19 cellular contexts compared by ENCODE assay signal in the genomic region with DNA sequence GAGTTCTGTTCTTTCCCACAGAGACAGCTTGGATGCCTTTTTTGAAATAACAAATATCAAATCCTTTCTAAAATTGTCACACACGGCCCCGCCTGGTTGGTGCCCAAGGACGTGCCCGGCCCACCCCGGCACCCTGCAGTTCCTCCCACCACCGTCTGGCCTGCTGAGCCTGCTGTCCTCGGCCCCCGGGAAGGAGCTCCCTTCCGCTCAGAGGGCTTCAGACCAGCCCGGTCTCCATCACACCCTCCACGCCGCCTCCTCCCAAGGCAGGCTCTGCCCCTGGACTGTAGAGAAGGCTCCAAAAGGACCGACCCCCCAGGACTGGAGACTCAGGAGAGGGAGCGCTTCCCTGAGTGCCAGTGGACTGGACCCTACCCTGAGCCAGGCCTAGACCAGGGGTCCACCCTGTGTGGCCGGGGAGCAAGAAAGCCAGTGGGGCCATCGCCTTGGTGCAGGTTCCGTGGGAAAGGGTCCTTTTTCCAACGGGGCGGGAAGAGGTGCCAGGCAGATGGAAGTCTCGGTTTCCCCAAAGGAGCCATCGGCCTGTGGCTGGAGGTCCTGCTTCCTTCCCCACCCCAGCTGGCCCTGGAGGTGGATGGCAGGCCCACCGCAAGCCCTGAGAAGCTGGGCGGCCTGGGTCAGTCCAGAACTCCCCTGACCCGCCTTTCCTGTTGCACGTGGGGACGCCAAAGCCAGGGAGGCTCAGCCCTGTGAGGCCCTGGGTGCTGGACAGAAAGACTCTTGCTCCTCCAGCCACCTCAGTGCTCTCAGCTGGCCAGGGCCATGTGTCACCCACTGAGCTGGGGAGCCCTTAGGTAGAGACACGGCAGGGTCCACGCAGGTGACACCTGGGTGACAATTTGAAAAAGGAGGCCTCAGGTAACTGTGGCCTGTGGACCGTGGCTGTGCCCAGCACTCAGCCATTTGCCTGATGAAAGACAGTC.
DNase-seq lines count a peak whose midpoint lies in the region; ATAC-seq and TF ChIP-seq lines count a peak whose summit lies in the region.
"Had no signal": no experiment of that assay in that cellular context is flagged by ENCODE, and none has a peak within 500 bp of the region (broad histone marks: within the 10 kb centered on the region; RNA-seq: fewer than 3 reads in every experiment).

No MANE protein-coding gene starts in this region.

- no peak overlapping the region for H3K4me3 Mint-ChIP-seq in chondrocyte (ENCODE audit: unreplicated experiment)
- H3K4me3 Mint-ChIP-seq: activated CD4-positive, alpha-beta T cell treated with anti-CD3 and anti-CD28 coated beads, Interleukin-2, amount 10 ng/mL, durations not matched to agents 24 days and 14 days; activated naive CD8-positive, alpha-beta T cell; activated T-cell treated with anti-CD3 and anti-CD28 coated beads, Interleukin-2, amount 50 U/mL, for 24 hours had no signal

- H3K4me1 Mint-ChIP-seq in chondrocyte (ENCODE audit: low read depth), result peaks cover 4% of the 10 kb centered on the region

- H3K4me1 ChIP-seq in right cardiac atrium (ENCODE audit: control insufficient read depth, insufficient read depth, low read length), result peaks cover 17% of the 10 kb centered on the region
- peaks cover 53 to 82% (median 68%) of the 10 kb centered on the region in 4 donors for H3K4me1 ChIP-seq in stomach
- H3K4me1 ChIP-seq: parathyroid adenoma had no signal

- intact Hi-C loops in right cardiac atrium (cut with DNase I), result loop anchor here in 1 of 4 donors (10.0 kb wide), 1 partner anchor 68 kb away; a partner anchor contains a TSS
- intact Hi-C loops in stomach (cut with DNase I; ENCODE audit: low total_unique reads), result loop anchor here (10.0 kb wide), 1 partner anchor 68 kb away; a partner anchor contains a TSS

- H3K36me3 Mint-ChIP-seq in chondrocyte (ENCODE audit: low read depth), result no peaks in the 10 kb centered on the region
- H3K36me3 Mint-ChIP-seq: activated naive CD8-positive, alpha-beta T cell had no signal

- 87% methylated on average over 29 of the region's 29 CpGs for WGBS in right cardiac atrium
- 85 to 97% (median 91%) methylated on average over 27 to 29 of the region's 29 CpGs for WGBS in stomach, 5 donors

- TF ChIP-seq POLR2A in stomach (IDR thresholded peaks at IDR 0.05), result no peak

- H3K36me3 ChIP-seq in stomach, result no peaks in the 10 kb centered on the region
- H3K36me3 ChIP-seq: breast epithelium had no signal

- H3K27ac Mint-ChIP-seq in chondrocyte (ENCODE audit: unreplicated experiment), result no peak overlapping the region
- H3K27ac Mint-ChIP-seq: activated CD4-positive, alpha-beta T cell treated with anti-CD3 and anti-CD28 coated beads, Interleukin-2, amount 10 ng/mL, durations not matched to agents 24 days and 14 days; activated naive CD8-positive, alpha-beta T cell; activated T-cell treated with anti-CD3 and anti-CD28 coated beads, Interleukin-2, amount 50 U/mL, for 24 hours had no signal

- DNase-seq in chondrocyte (ENCODE audit: low spot score), result peak; percentile 88
- peak in 2 of 3 donors; percentile 61 to 62 for DNase-seq in right cardiac atrium
- DNase-seq in stomach, result no peak
- DNase-seq in superior temporal gyrus (ENCODE audit: extremely low spot score), result no peak
- DNase-seq in SHP77 treated with DMSO at 0.1 percent for 48 hours (lab: John Stamatoyannopoulos, UW), result no peak
- DNase-seq in HUDEP-2 (lab: John Stamatoyannopoulos, UW; ENCODE audit: unreplicated experiment in 76 of 76), result no peak
- DNase-seq: activated CD4-positive, alpha-beta T cell treated with anti-CD3 and anti-CD28 coated beads, Interleukin-2, amount 10 ng/mL, durations not matched to agents 24 days and 14 days; activated T-cell treated with anti-CD3 and anti-CD28 coated beads, Interleukin-2, amount 50 U/mL, for 24 hours; effector CD8-positive, alpha-beta T cell; hippocampal formation; Kasumi-1; NCI-H774; stimulated activated CD4-positive, alpha-beta T cell treated with anti-CD3 and anti-CD28 coated beads, Interleukin-12 subunit alpha, Interleukin-12 subunit beta, amount 100 ng/mL, for 4 hours had no signal

- H3K27ac ChIP-seq in C4-2B (0 out of 2 replicates have a peak overlapping the region, but pooled peaks have one; percentile 94), right cardiac atrium (ENCODE audit: low read length) (no peak overlapping the region), stomach (peak overlapping the region in 4 of 5 donors; percentile 38 to 95 (median 80))
- H3K27ac ChIP-seq: parathyroid adenoma had no signal

- ATAC-seq in right cardiac atrium, result no peak
- ATAC-seq in GM18517 (IDR thresholded peaks at IDR 0.05; ENCODE audit: unreplicated experiment), result no peak
- ATAC-seq: HCT116 had no signal

- H3K27me3 ChIP-seq in right cardiac atrium (ENCODE audit: control insufficient read depth, insufficient read depth) (no peaks in the 10 kb centered on the region), stomach (no peaks in the 10 kb centered on the region)

- H3K9me3 ChIP-seq in right cardiac atrium (ENCODE audit: control insufficient read depth, low read length) (no peaks in the 10 kb centered on the region), stomach (no peaks in the 10 kb centered on the region)

- H3K9me3 Mint-ChIP-seq in chondrocyte (ENCODE audit: low read depth), result peaks cover 3% of the 10 kb centered on the region
- H3K9me3 Mint-ChIP-seq: activated CD4-positive, alpha-beta T cell treated with anti-CD3 and anti-CD28 coated beads, Interleukin-2, amount 10 ng/mL, durations not matched to agents 24 days and 14 days; activated T-cell treated with anti-CD3 and anti-CD28 coated beads, Interleukin-2, amount 50 U/mL, for 24 hours had no signal

- no peak for TF ChIP-seq EP300 in stomach (IDR thresholded peaks at IDR 0.05)

- no peak for TF ChIP-seq CTCF in C4-2B (conservative IDR thresholded peaks at IDR 0.05)
- TF ChIP-seq CTCF in chondrocyte (IDR thresholded peaks at IDR 0.05), result no peak
- no peak for TF ChIP-seq CTCF in stomach (IDR thresholded peaks at IDR 0.05)

- H3K27me3 Mint-ChIP-seq in chondrocyte (ENCODE audit: low read depth), result peaks cover 4% of the 10 kb centered on the region
- H3K27me3 Mint-ChIP-seq: activated naive CD8-positive, alpha-beta T cell had no signal

- no peak overlapping the region for H3K4me3 ChIP-seq in right cardiac atrium (ENCODE audit: low read length)
- H3K4me3 ChIP-seq in stomach, result no peak overlapping the region
- H3K4me3 ChIP-seq: breast epithelium had no signal

Comparison
In these comparisons a context has a peak if more than half of its experiments do, and no peak if none do; other contexts are left out.
1. DNase-seq: peak in chondrocyte (single experiment) and right cardiac atrium (2 of 3); none in stomach (single experiment), superior temporal gyrus (single experiment), SHP77 treated with DMSO at 0.1 percent for 48 hours (single experiment) and HUDEP-2 (0 of 76).